ENCODE assay signal across 9 cellular contexts in genomic region chr14:23186913-23187654, GRCh38. TPM values are rescaled to one million over a fixed set of nuclear protein-coding genes. Genes with fewer than 3 reads are reported as not detected.
A peak's percentile ranks its signal among the peaks of the same experiment; 100 is the strongest.
DNase-seq lines count a peak whose midpoint lies in the region; ATAC-seq, FAIRE-seq and TF ChIP-seq lines count a peak whose summit lies in the region.
"Had no signal": no experiment of that assay in that cellular context is flagged by ENCODE, and none has a peak within 500 bp of the region (broad histone marks: within the 10 kb centered on the region; RNA-seq: fewer than 3 reads in every experiment).

No MANE protein-coding gene starts in this region.

- FAIRE-seq in frontal cortex (lab: Jason Lieb, UNC) = no peak
- FAIRE-seq: colon had no signal

- H3K4me1 ChIP-seq in prostate gland (replicated peaks) = no peaks in the 10 kb centered on the region

- H3K4me3 Mint-ChIP-seq in activated CD8-positive, alpha-beta memory T cell treated with anti-CD3 and anti-CD28 coated beads, Interleukin-2, amount 10 ng/mL, durations not matched to agents 7 days and 5 days = no peak overlapping the region

- TF ChIP-seq CTCF in WERI-Rb-1 (IDR thresholded peaks at IDR 0.05; ENCODE audit: low read depth, low read length) (peak; percentile 85), prostate gland (IDR thresholded peaks at IDR 0.05) (peak; percentile 46 to 96 (median 80))

- intact Hi-C loops in prostate gland (cut with DNase I) = loop anchor here (1.0 kb wide), 1 partner anchor 66 kb away; no protein-coding TSS in a partner anchor

- CTCF ChIA-PET in activated CD8-positive, alpha-beta memory T cell treated with anti-CD3 and anti-CD28 coated beads, Interleukin-2, amount 10 ng/mL, durations not matched to agents 7 days and 5 days (lab: Charles Lee) = interaction anchor here (0.7 to 18.4 kb wide), 19 partner anchors 10 to 201 kb away, joined by 3 to 285 read pairs (median 5); partner anchors contain the start of genes ACIN1 and C14orf119

- H3K36me3 ChIP-seq in WERI-Rb-1 = no peaks in the 10 kb centered on the region
- H3K36me3 ChIP-seq in prostate gland = no peaks in the 10 kb centered on the region

- H3K27me3 ChIP-seq in WERI-Rb-1 (ENCODE audit: insufficient read depth, low read depth, severe bottlenecking) = peaks cover 21% of the 10 kb centered on the region
- H3K27me3 ChIP-seq in prostate gland (replicated peaks; ENCODE audit: insufficient read depth) = no peaks in the 10 kb centered on the region

- no peak for TF ChIP-seq POLR2A in prostate gland (IDR thresholded peaks at IDR 0.05)

- WGBS in prostate gland = 47% methylated on average over 12 of the region's 12 CpGs

- no peak overlapping the region for H3K27ac ChIP-seq in WERI-Rb-1
- H3K27ac ChIP-seq in prostate gland = no peak overlapping the region

- no peaks in the 10 kb centered on the region for H3K4me1 Mint-ChIP-seq in activated CD8-positive, alpha-beta memory T cell treated with anti-CD3 and anti-CD28 coated beads, Interleukin-2, amount 10 ng/mL, durations not matched to agents 7 days and 5 days

- no peak for ATAC-seq in GM18858 (IDR thresholded peaks at IDR 0.05; ENCODE audit: unreplicated experiment)
- no peak for ATAC-seq in activated CD8-positive, alpha-beta memory T cell treated with anti-CD3 and anti-CD28 coated beads, Interleukin-2, amount 10 ng/mL, durations not matched to agents 7 days and 5 days

- no peaks in the 10 kb centered on the region for H3K36me3 Mint-ChIP-seq in activated CD8-positive, alpha-beta memory T cell treated with anti-CD3 and anti-CD28 coated beads, Interleukin-2, amount 10 ng/mL, durations not matched to agents 7 days and 5 days

- H3K9me3 ChIP-seq in WERI-Rb-1 (ENCODE audit: severe bottlenecking) = no peaks in the 10 kb centered on the region
- H3K9me3 ChIP-seq in prostate gland = no peaks in the 10 kb centered on the region

- DNase-seq in A172 (ENCODE audit: low spot score) (peak; percentile 18), G401 (ENCODE audit: low spot score) (peak; percentile 85), NCI-H146 treated with DMSO at 0.1 percent for 48 hours (lab: John Stamatoyannopoulos, UW; ENCODE audit: unreplicated experiment) (peak; percentile 32), WERI-Rb-1 (peak; percentile 30), frontal cortex (ENCODE audit: low spot score in 2 of 2) (peak; percentile 28 to 62), prostate gland (ENCODE audit: low spot score) (peak; percentile 58)
- DNase-seq in activated CD8-positive, alpha-beta memory T cell treated with anti-CD3 and anti-CD28 coated beads, Interleukin-2, amount 10 ng/mL, durations not matched to agents 7 days and 5 days = no peak

- H3K27ac Mint-ChIP-seq in activated CD8-positive, alpha-beta memory T cell treated with anti-CD3 and anti-CD28 coated beads, Interleukin-2, amount 10 ng/mL, durations not matched to agents 7 days and 5 days = no peak overlapping the region

- no peaks in the 10 kb centered on the region for H3K9me3 Mint-ChIP-seq in activated CD8-positive, alpha-beta memory T cell treated with anti-CD3 and anti-CD28 coated beads, Interleukin-2, amount 10 ng/mL, durations not matched to agents 7 days and 5 days (ENCODE audit: low read depth)

- in situ Hi-C loops in G401 (cut with HindIII; ENCODE audit: low sequenced_read_pairs) = no loop called here

- peaks cover 8% of the 10 kb centered on the region for H3K27me3 Mint-ChIP-seq in activated CD8-positive, alpha-beta memory T cell treated with anti-CD3 and anti-CD28 coated beads, Interleukin-2, amount 10 ng/mL, durations not matched to agents 7 days and 5 days

- H3K4me3 ChIP-seq in WERI-Rb-1 (ENCODE audit: low read depth, low read length) = no peak overlapping the region
- no peak overlapping the region for H3K4me3 ChIP-seq in prostate gland

RNA-seq across cellular contexts. Expression of gene SLC7A8, which starts 3.6 kb away (rescaled TPM):
- total RNA-seq in A172 (2014; rRNA removed; shearing (Covaris generic)) = 1.5 and 2.5 TPM in 2 replicates
- 14.5 and 15.9 TPM in 2 replicates for total RNA-seq in G401 (2014; rRNA removed; shearing (Covaris generic))
- total RNA-seq in frontal cortex (4.1 TPM), prostate gland (100 to 1,000 TPM; 119 to 143 TPM)
- under 1 TPM; 0.54 to 0.91 TPM for total RNA-seq in activated CD8-positive, alpha-beta memory T cell treated with anti-CD3 and anti-CD28 coated beads, Interleukin-2, amount 10 ng/mL, durations not matched to agents 7 days and 5 days

RNA-seq across cellular contexts. Expression of gene RNF212B, which starts 50.7 kb away (rescaled TPM):
- total RNA-seq in A172 (2014; rRNA removed; shearing (Covaris generic)) = not detected in 2 replicates
- not detected in 2 replicates for total RNA-seq in G401 (2014; rRNA removed; shearing (Covaris generic))
- total RNA-seq in frontal cortex (not detected), prostate gland (10 to 100 TPM in 1 of 2 donors, not detected in 1; 21.1 TPM)
- not detected for total RNA-seq in activated CD8-positive, alpha-beta memory T cell treated with anti-CD3 and anti-CD28 coated beads, Interleukin-2, amount 10 ng/mL, durations not matched to agents 7 days and 5 days
